ENCODE assay signal across 11 cellular contexts in genomic region chr10:90920986-90921643, GRCh38. TPM values are rescaled to one million over a fixed set of nuclear protein-coding genes. Genes with fewer than 3 reads are reported as not detected.
DNase-seq lines count a peak whose midpoint lies in the region; ATAC-seq, FAIRE-seq and TF ChIP-seq lines count a peak whose summit lies in the region.
"Had no signal": no experiment of that assay in that cellular context is flagged by ENCODE, and none has a peak within 500 bp of the region (broad histone marks: within the 10 kb centered on the region; RNA-seq: fewer than 3 reads in every experiment).

ANKRD1 (minus strand) TSS chr10:90921087; CDS start chr10:90921027, 60 bp downstream.

- no peak for TF ChIP-seq CTCF in fibroblast of pulmonary artery (IDR thresholded peaks at IDR 0.05; ENCODE audit: low read length, missing control alignments)
- no peak for TF ChIP-seq CTCF in transverse colon (IDR thresholded peaks at IDR 0.05)
- no peak for TF ChIP-seq CTCF in gastroesophageal sphincter (IDR thresholded peaks at IDR 0.05)

- FAIRE-seq in RCC 7860 (lab: Jason Lieb, UNC) = peak; percentile 97
- FAIRE-seq: endometrium had no signal

- no peak for TF ChIP-seq EP300 in transverse colon (IDR thresholded peaks at IDR 0.05; ENCODE audit: low read depth)
- no peak for TF ChIP-seq EP300 in gastroesophageal sphincter (IDR thresholded peaks at IDR 0.05)

- ATAC-seq in GM21381 (IDR thresholded peaks at IDR 0.05; ENCODE audit: unreplicated experiment) = no peak
- no peak for ATAC-seq in gastroesophageal sphincter

- 60 to 62% methylated on average over 1 to 5 of the region's 5 CpGs for WGBS in transverse colon (ENCODE audit: low coverage in 1 of 2), 2 donors
- 30 to 38% methylated on average over 3 of the region's 5 CpGs for WGBS in gastroesophageal sphincter (ENCODE audit: low coverage in 1 of 2), 2 donors

- H3K27me3 ChIP-seq in transverse colon = peaks cover 4% of the 10 kb centered on the region
- H3K27me3 ChIP-seq in gastroesophageal sphincter = peaks cover 48% of the 10 kb centered on the region

- H3K4me1 ChIP-seq in transverse colon = no peaks in the 10 kb centered on the region
- H3K4me1 ChIP-seq in gastroesophageal sphincter = no peaks in the 10 kb centered on the region

- TF ChIP-seq POLR2A in transverse colon (IDR thresholded peaks at IDR 0.05) (no peak), gastroesophageal sphincter (IDR thresholded peaks at IDR 0.05) (no peak)

- intact Hi-C loops in transverse colon (cut with DNase I; ENCODE audit: low total_unique reads) = no loop called here

- H3K4me3 ChIP-seq in fibroblast of pulmonary artery (replicated peaks; ENCODE audit: low read depth, low read length) (peak within 1 kb of the TSS; percentile 8), transverse colon (no peak within 1 kb of the TSS), gastroesophageal sphincter (no peak within 1 kb of the TSS)

- in situ Hi-C loops in transverse colon (cut with MboI; ENCODE audit: low pct_ligation_motif_present in 1 of 4, low pct_unique_long_range_greater_than_20kb in 1 of 4, low sequenced_read_pairs in 3 of 4) = loop anchor here in 1 of 4 donors (25.0 kb wide), 1 partner anchor 316 kb away; no protein-coding TSS in a partner anchor

- H3K27ac ChIP-seq in transverse colon = no peak within 1 kb of the TSS
- no peak within 1 kb of the TSS for H3K27ac ChIP-seq in gastroesophageal sphincter

- DNase-seq in ELF-1 (ENCODE audit: low read depth, low spot score) (peak; percentile 95), RCC 7860 (ENCODE audit: low spot score) (peak; percentile 100), fibroblast of pulmonary artery (ENCODE audit: low read depth) (peak; percentile 87), non-pigmented ciliary epithelial cell (ENCODE audit: low read depth) (peak; percentile 93), transverse colon (no peak), DMS114 treated with DMSO at 0.1 percent for 48 hours (lab: John Stamatoyannopoulos, UW; ENCODE audit: unreplicated experiment) (no peak)
- DNase-seq: activated CD4-positive, alpha-beta T cell treated with anti-CD3 and anti-CD28 coated beads, Interleukin-2, amount 10 ng/mL, durations not matched to agents 24 days and 14 days; NCI-H446 treated with DMSO at 0.1 percent for 48 hours had no signal

- no peaks in the 10 kb centered on the region for H3K9me3 ChIP-seq in transverse colon
- no peaks in the 10 kb centered on the region for H3K9me3 ChIP-seq in gastroesophageal sphincter

- H3K36me3 ChIP-seq in transverse colon (no peaks in the 10 kb centered on the region), gastroesophageal sphincter (no peaks in the 10 kb centered on the region)

RNA-seq across cellular contexts. Expression of gene ANKRD1, which starts in this region (rescaled TPM):
- total RNA-seq in transverse colon (not detected), gastroesophageal sphincter (not detected)
- total RNA-seq: activated CD4-positive, alpha-beta T cell treated with anti-CD3 and anti-CD28 coated beads, Interleukin-2, amount 10 ng/mL, durations not matched to agents 24 days and 14 days had no signal

Comparison
In these comparisons a context has a peak if more than half of its experiments do, and no peak if none do; other contexts are left out.
1. DNase-seq: peak in ELF-1 (single experiment), RCC 7860 (single experiment), fibroblast of pulmonary artery (single experiment) and non-pigmented ciliary epithelial cell (single experiment); none in transverse colon (single experiment) and DMS114 treated with DMSO at 0.1 percent for 48 hours (single experiment).